Comparison of ENCODE assay signal across 1 cellular context in the genomic region with DNA sequence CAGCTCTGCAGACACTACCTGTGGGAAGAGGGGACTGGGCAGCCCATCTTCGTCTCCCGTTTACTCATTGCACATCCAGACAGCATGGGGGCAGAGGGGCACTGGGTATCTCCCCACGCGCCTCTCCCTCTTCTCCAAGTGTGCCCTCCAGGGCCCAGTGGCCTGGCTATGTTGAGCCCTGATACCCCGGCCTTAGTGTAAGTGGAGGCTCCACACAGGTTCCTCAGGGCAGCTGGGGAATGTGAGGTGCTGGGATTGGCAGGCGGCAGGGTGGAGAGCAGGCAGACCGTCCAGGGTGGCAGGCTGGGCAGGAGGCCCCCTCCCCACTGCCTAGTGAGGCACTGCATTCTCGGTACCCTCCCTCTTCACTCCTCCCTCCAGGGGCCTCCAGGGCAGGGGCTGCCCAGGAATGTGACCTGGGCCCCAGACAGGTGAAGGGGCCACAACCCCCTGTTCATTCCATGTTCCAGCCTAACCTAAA.
TF ChIP-seq lines count a peak whose summit lies in the region.

No MANE protein-coding gene starts in this region.

TF ChIP-seq in WTC11, 78 proteins besides CTCF, POLR2A, EP300 and RAD21:
- no peak for TF ChIP-seq GTF2I (CRISPR knock-in tag; conservative IDR thresholded peaks at IDR 0.05)
- no peak for TF ChIP-seq PRRX2 (CRISPR knock-in tag; IDR thresholded peaks at IDR 0.05)
- TF ChIP-seq NR3C1 (CRISPR knock-in tag; conservative IDR thresholded peaks at IDR 0.05; ENCODE audit: low read depth): no peak
- no peak for TF ChIP-seq GRHL2 (CRISPR knock-in tag; IDR thresholded peaks at IDR 0.05; ENCODE audit: insufficient replicate concordance, severe bottlenecking)
- no peak for TF ChIP-seq HMGA2 (CRISPR knock-in tag; IDR thresholded peaks at IDR 0.05)
- no peak for TF ChIP-seq CBFB (CRISPR knock-in tag; IDR thresholded peaks at IDR 0.05; ENCODE audit: low read depth)
- TF ChIP-seq, protein P1, sequence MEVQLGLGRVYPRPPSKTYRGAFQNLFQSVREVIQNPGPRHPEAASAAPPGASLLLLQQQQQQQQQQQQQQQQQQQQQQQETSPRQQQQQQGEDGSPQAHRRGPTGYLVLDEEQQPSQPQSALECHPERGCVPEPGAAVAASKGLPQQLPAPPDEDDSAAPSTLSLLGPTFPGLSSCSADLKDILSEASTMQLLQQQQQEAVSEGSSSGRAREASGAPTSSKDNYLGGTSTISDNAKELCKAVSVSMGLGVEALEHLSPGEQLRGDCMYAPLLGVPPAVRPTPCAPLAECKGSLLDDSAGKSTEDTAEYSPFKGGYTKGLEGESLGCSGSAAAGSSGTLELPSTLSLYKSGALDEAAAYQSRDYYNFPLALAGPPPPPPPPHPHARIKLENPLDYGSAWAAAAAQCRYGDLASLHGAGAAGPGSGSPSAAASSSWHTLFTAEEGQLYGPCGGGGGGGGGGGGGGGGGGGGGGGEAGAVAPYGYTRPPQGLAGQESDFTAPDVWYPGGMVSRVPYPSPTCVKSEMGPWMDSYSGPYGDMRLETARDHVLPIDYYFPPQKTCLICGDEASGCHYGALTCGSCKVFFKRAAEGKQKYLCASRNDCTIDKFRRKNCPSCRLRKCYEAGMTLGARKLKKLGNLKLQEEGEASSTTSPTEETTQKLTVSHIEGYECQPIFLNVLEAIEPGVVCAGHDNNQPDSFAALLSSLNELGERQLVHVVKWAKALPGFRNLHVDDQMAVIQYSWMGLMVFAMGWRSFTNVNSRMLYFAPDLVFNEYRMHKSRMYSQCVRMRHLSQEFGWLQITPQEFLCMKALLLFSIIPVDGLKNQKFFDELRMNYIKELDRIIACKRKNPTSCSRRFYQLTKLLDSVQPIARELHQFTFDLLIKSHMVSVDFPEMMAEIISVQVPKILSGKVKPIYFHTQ (CRISPR knock-in tag; IDR thresholded peaks at IDR 0.05): no peak
